14 cellular contexts compared by ENCODE assay signal in genomic region chr2:118249970-118250369, GRCh38.
DNase-seq lines count a peak whose midpoint lies in the region; ATAC-seq and TF ChIP-seq lines count a peak whose summit lies in the region.
"Had no signal": no experiment of that assay in that cellular context is flagged by ENCODE, and none has a peak within 500 bp of the region (broad histone marks: within the 10 kb centered on the region; RNA-seq: fewer than 3 reads in every experiment).

No MANE protein-coding gene starts in this region.

- H3K4me3 Mint-ChIP-seq in Calu3 (ENCODE audit: low read depth, unreplicated experiment) (no peak overlapping the region), immature natural killer cell (no peak overlapping the region)
- no peak overlapping the region for H3K4me3 Mint-ChIP-seq in activated T-helper 17 cell treated with anti-CD3 and anti-CD28 coated beads, Interleukin-2, amount 50 U/mL, for 72 hours
- H3K4me3 Mint-ChIP-seq: activated naive CD8-positive, alpha-beta T cell treated with anti-CD3 and anti-CD28 coated beads for 36 hours; CD4-positive, alpha-beta T cell had no signal

- no peak for DNase-seq in Calu3
- DNase-seq in hippocampal formation (lab: John Stamatoyannopoulos, UW): no peak
- DNase-seq in amygdala (lab: John Stamatoyannopoulos, UW): no peak
- DNase-seq in immature natural killer cell: no peak
- DNase-seq: activated CD4-positive, alpha-beta T cell treated with anti-CD3 and anti-CD28 coated beads, Interleukin-2, amount 50 U/mL, for 1 hour; activated naive CD8-positive, alpha-beta T cell treated with anti-CD3 and anti-CD28 coated beads for 36 hours; CD4-positive, alpha-beta T cell; dorsolateral prefrontal cortex; heart left ventricle; SJCRH30 had no signal

- no peak for TF ChIP-seq CTCF in Calu3 (IDR thresholded peaks at IDR 0.05; ENCODE audit: unreplicated experiment)

- H3K4me1 Mint-ChIP-seq in Calu3 (ENCODE audit: low read depth, unreplicated experiment) (peaks cover 20% of the 10 kb centered on the region), immature natural killer cell (peaks cover 0 to 4% of the 10 kb centered on the region in 2 donors)
- no peaks in the 10 kb centered on the region for H3K4me1 Mint-ChIP-seq in activated T-helper 17 cell treated with anti-CD3 and anti-CD28 coated beads, Interleukin-2, amount 50 U/mL, for 72 hours

- intact Hi-C loops in Calu3 (cut with micrococcal nuclease; ENCODE audit: unreplicated experiment): no loop called here

- no TSS peak for BruUV-seq in Calu3 (replicated peaks; lab: Mats Ljungman, UMichigan)

- H3K9me3 Mint-ChIP-seq in Calu3 (ENCODE audit: low read depth, unreplicated experiment) (peaks cover 2% of the 10 kb centered on the region), immature natural killer cell (no peaks in the 10 kb centered on the region)
- H3K9me3 Mint-ChIP-seq in activated T-helper 17 cell treated with anti-CD3 and anti-CD28 coated beads, Interleukin-2, amount 50 U/mL, for 72 hours: no peaks in the 10 kb centered on the region
- H3K9me3 Mint-ChIP-seq: activated naive CD8-positive, alpha-beta T cell treated with anti-CD3 and anti-CD28 coated beads for 36 hours; CD4-positive, alpha-beta T cell had no signal

- CTCF ChIA-PET in Calu3 (lab: Charles Lee): interaction anchor here (0.9 kb wide), 1 partner anchor 27 kb away, joined by 3 read pairs; no protein-coding TSS in a partner anchor

- peak; percentile 34 for ATAC-seq in GM19455 (IDR thresholded peaks at IDR 0.05; ENCODE audit: unreplicated experiment)
- ATAC-seq in HG03342 (IDR thresholded peaks at IDR 0.05; ENCODE audit: unreplicated experiment): peak; percentile 37
- peak; percentile 12 for ATAC-seq in activated T-helper 17 cell treated with anti-CD3 and anti-CD28 coated beads, Interleukin-2, amount 50 U/mL, for 72 hours (replicated peaks)
- ATAC-seq in GM19467 (IDR thresholded peaks at IDR 0.05; ENCODE audit: unreplicated experiment): no peak
- ATAC-seq: heart left ventricle had no signal

- no peaks in the 10 kb centered on the region for H3K27me3 Mint-ChIP-seq in Calu3 (ENCODE audit: unreplicated experiment)
- H3K27me3 Mint-ChIP-seq in activated T-helper 17 cell treated with anti-CD3 and anti-CD28 coated beads, Interleukin-2, amount 50 U/mL, for 72 hours: peaks cover 39% of the 10 kb centered on the region
- peaks cover 3 to 6% (median 4%) of the 10 kb centered on the region in 3 donors for H3K27me3 Mint-ChIP-seq in immature natural killer cell (ENCODE audit: low read depth in 3 of 3)
- H3K27me3 Mint-ChIP-seq: activated naive CD8-positive, alpha-beta T cell treated with anti-CD3 and anti-CD28 coated beads for 36 hours had no signal

- H3K36me3 Mint-ChIP-seq in Calu3 (ENCODE audit: insufficient read depth, unreplicated experiment) (no peaks in the 10 kb centered on the region), immature natural killer cell (no peaks in the 10 kb centered on the region)
- no peaks in the 10 kb centered on the region for H3K36me3 Mint-ChIP-seq in activated T-helper 17 cell treated with anti-CD3 and anti-CD28 coated beads, Interleukin-2, amount 50 U/mL, for 72 hours (ENCODE audit: low read depth)
- H3K36me3 Mint-ChIP-seq: activated naive CD8-positive, alpha-beta T cell treated with anti-CD3 and anti-CD28 coated beads for 36 hours had no signal

- H3K27ac Mint-ChIP-seq in Calu3 (ENCODE audit: unreplicated experiment) (peak overlapping the region; percentile 88), immature natural killer cell (no peak overlapping the region)
- no peak overlapping the region for H3K27ac Mint-ChIP-seq in activated T-helper 17 cell treated with anti-CD3 and anti-CD28 coated beads, Interleukin-2, amount 50 U/mL, for 72 hours
- H3K27ac Mint-ChIP-seq: activated naive CD8-positive, alpha-beta T cell treated with anti-CD3 and anti-CD28 coated beads for 36 hours; CD4-positive, alpha-beta T cell had no signal
